In genomic region chr5:137866541-137867388, GRCh38 we compare ENCODE assay signal across 24 cellular contexts. TPM values are rescaled to one million over a fixed set of nuclear protein-coding genes. Genes with fewer than 3 reads are reported as not detected.
"Had no signal": no experiment of that assay in that cellular context is flagged by ENCODE, and none has a peak within 500 bp of the region (broad histone marks: within the 10 kb centered on the region; RNA-seq: fewer than 3 reads in every experiment).

No MANE protein-coding gene starts in this region.

- H3K27ac ChIP-seq: colonic mucosa, pancreas, stomach, suprapubic skin, thyroid gland had no signal

- ATAC-seq: left colon; left ventricle myocardium superior; natural killer cell treated with Interleukin-12 subunit alpha and Interleukin-12 subunit beta and Interleukin-15 and Interleukin-18, amount 100 ng/mL, for 72 hours; pancreas had no signal

- DNase-seq: colonic mucosa; dermis blood vessel endothelial cell; effector CD8-positive, alpha-beta T cell; foreskin melanocyte; heart left ventricle; left colon; left ventricle myocardium superior; mesenchymal stem cell; midbrain; occipital lobe; pancreas; stimulated activated CD4-positive, alpha-beta T cell treated with anti-CD3 and anti-CD28 coated beads, Interleukin-2, amount 100 ng/mL, for 24 hours; stimulated activated naive CD4-positive, alpha-beta T cell; stomach; thyroid gland had no signal

- H3K27ac Mint-ChIP-seq: natural killer cell treated with Interleukin-12 subunit alpha and Interleukin-12 subunit beta and Interleukin-15 and Interleukin-18, amount 100 ng/mL, for 72 hours; type B pancreatic cell had no signal

- H3K36me3 Mint-ChIP-seq: natural killer cell treated with Interleukin-12 subunit alpha and Interleukin-12 subunit beta and Interleukin-15 and Interleukin-18, amount 100 ng/mL, for 72 hours; type B pancreatic cell had no signal

- H3K9me3 ChIP-seq: colonic mucosa, heart left ventricle, pancreas, stomach, suprapubic skin, thyroid gland had no signal

- H3K4me3 ChIP-seq: colonic mucosa, lung, pancreas, stomach, suprapubic skin, thyroid gland had no signal

- FAIRE-seq: pancreas, urothelium cell line had no signal

- H3K4me3 Mint-ChIP-seq: natural killer cell treated with Interleukin-12 subunit alpha and Interleukin-12 subunit beta and Interleukin-15 and Interleukin-18, amount 100 ng/mL, for 72 hours; type B pancreatic cell had no signal

- H3K36me3 ChIP-seq: colonic mucosa, heart left ventricle, pancreas, stomach, suprapubic skin, thyroid gland had no signal

- H3K27me3 ChIP-seq: colonic mucosa, heart left ventricle, pancreas, stomach, suprapubic skin, thyroid gland had no signal

- H3K27me3 Mint-ChIP-seq: natural killer cell treated with Interleukin-12 subunit alpha and Interleukin-12 subunit beta and Interleukin-15 and Interleukin-18, amount 100 ng/mL, for 72 hours had no signal

- H3K4me1 ChIP-seq: colonic mucosa, pancreas, stomach, suprapubic skin, thyroid gland had no signal

RNA-seq across cellular contexts. Expression of gene MYOT, which starts 0.9 kb away (rescaled TPM):
- total RNA-seq: dermis blood vessel endothelial cell; glomerular endothelial cell; kidney epithelial cell; natural killer cell treated with Interleukin-12 subunit alpha and Interleukin-12 subunit beta and Interleukin-15 and Interleukin-18, amount 100 ng/mL, for 72 hours; pulmonary artery endothelial cell had no signal

RNA-seq across cellular contexts. Expression of gene PKD2L2, which starts 22.5 kb away (rescaled TPM):
- total RNA-seq: cerebellum; colonic mucosa; glomerular endothelial cell; kidney epithelial cell; left colon; lung; natural killer cell treated with Interleukin-12 subunit alpha and Interleukin-12 subunit beta and Interleukin-15 and Interleukin-18, amount 100 ng/mL, for 72 hours; occipital lobe; pulmonary artery endothelial cell; stomach; suprapubic skin; thyroid gland had no signal
- polyA plus RNA-seq: stomach had no signal
